8 cellular contexts compared by ENCODE assay signal in the genomic region with DNA sequence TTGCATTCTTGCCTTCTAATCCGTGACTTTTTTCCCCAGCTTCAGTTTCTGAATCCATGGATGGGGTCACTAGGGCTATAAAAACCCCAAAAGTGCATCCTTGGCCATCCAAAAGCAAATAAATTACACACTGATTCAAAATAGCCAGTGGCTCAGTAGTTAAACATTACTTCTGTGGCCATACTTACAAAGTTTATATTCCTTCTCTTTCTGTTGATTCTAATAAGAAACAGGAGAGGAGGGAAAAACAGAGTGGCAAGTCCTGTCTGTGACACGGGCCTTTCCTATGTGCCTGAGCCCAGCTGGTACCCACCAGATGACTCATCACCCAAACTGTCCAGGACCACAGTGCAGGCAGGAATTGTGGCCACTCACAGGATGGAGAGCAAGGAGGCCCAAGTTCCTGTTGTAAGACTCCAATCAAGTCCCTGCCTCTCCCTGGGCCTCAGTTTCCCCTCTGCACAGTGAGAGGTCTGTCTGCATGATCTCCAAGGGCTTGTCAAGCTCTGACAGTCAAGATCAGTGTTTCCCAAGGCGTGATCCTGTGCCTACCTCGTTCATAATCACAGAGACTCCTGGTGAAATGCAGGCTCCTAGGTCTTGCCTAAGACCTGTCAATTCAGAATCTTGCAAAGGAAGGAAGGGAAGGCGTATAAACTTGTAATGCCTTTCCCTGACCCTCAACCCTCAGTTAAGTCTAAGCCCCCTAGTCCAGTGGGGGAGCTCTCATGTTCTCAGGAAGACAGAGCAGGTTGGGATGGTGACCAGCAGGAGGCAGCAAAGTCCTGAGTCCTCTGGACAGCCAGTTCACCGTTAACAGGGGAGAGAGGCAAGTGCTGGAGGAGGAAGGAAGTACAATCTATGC. TPM values are rescaled to one million over a fixed set of nuclear protein-coding genes. Genes with fewer than 3 reads are reported as not detected.
DNase-seq lines count a peak whose midpoint lies in the region; ATAC-seq and TF ChIP-seq lines count a peak whose summit lies in the region.

No MANE protein-coding gene starts in this region.

- H2AFZ ChIP-seq in trophoblast cell (ENCODE audit: insufficient read depth, low read length, poor library complexity), result no peak overlapping the region

- CTCF ChIA-PET in CD4-positive, alpha-beta memory T cell (lab: Charles Lee; ENCODE audit: partially characterized antibody), result interaction anchor here (0.6 to 13.5 kb wide), 32 partner anchors 9 to 595 kb away, joined by 3 to 601 read pairs (median 6); a partner anchor contains a TSS

- H2BK120ac ChIP-seq in trophoblast cell (ENCODE audit: insufficient read depth, low read length, poor library complexity), result no peak overlapping the region

- H3K9me3 ChIP-seq in CD4-positive, alpha-beta memory T cell (ENCODE audit: control insufficient read depth in 1 of 2, low read length in 2 of 2), result no peaks in the 10 kb centered on the region
- H3K9me3 ChIP-seq in trophoblast cell (ENCODE audit: insufficient read depth, low read depth, low read length), result peaks cover 2% of the 10 kb centered on the region
- no peaks in the 10 kb centered on the region for H3K9me3 ChIP-seq in upper lobe of right lung

- no peak overlapping the region for H4K91ac ChIP-seq in trophoblast cell (ENCODE audit: low read depth, low read length)

- H2BK5ac ChIP-seq in trophoblast cell (ENCODE audit: low read depth, low read length, poor library complexity), result no peak overlapping the region

- H3K79me1 ChIP-seq in trophoblast cell (ENCODE audit: low read length), result no peaks in the 10 kb centered on the region

- DNase-seq in CD4-positive, alpha-beta memory T cell, result peak; percentile 53 to 70 (median 59)
- DNase-seq in HL-60 (ENCODE audit: low read depth in 1 of 2, low spot score in 1 of 2), result peak; percentile 69 to 90
- DNase-seq in SK-N-DZ (ENCODE audit: low spot score), result peak; percentile 66
- peak; percentile 73 for DNase-seq in activated naive CD4-positive, alpha-beta T cell treated with Interleukin-2 at 50 U/mL for 16 hours
- DNase-seq in glomerular endothelial cell (ENCODE audit: extremely low read depth, low read depth, low spot score), result peak; percentile 48
- DNase-seq in trophoblast cell, result peak; percentile 74 to 88
- peak; percentile 84 for DNase-seq in upper lobe of right lung

- POLR2A ChIA-PET in CD4-positive, alpha-beta memory T cell (lab: Charles Lee; ENCODE audit: partially characterized antibody), result interaction anchor here (0.6 to 2.8 kb wide), 8 partner anchors 14 to 90 kb away, joined by 3 to 23 read pairs (median 3); no protein-coding TSS in a partner anchor

- no peak overlapping the region for H2AK5ac ChIP-seq in trophoblast cell (ENCODE audit: low read length)

- H3K4me3 Mint-ChIP-seq in CD4-positive, alpha-beta memory T cell, result no peak overlapping the region

- no peaks in the 10 kb centered on the region for H3K4me1 ChIP-seq in CD4-positive, alpha-beta memory T cell (ENCODE audit: insufficient read depth, low read length)
- H3K4me1 ChIP-seq in trophoblast cell (ENCODE audit: control insufficient read depth in 1 of 2, insufficient read depth in 2 of 2, low read length in 2 of 2) (no peaks in the 10 kb centered on the region), upper lobe of right lung (peaks cover 8% of the 10 kb centered on the region)

- H3K27ac ChIP-seq in CD4-positive, alpha-beta memory T cell (ENCODE audit: low read depth, low read length), result no peak overlapping the region
- H3K27ac ChIP-seq in HL-60 (replicated peaks) (no peak overlapping the region), trophoblast cell (ENCODE audit: low read depth, low read length) (no peak overlapping the region), upper lobe of right lung (peak overlapping the region; percentile 73)

- H3K18ac ChIP-seq in trophoblast cell (ENCODE audit: low read length), result no peak overlapping the region

- H4K8ac ChIP-seq in trophoblast cell (ENCODE audit: low read depth, low read length), result no peak overlapping the region

- peaks cover 88% of the 10 kb centered on the region for H3K36me3 ChIP-seq in CD4-positive, alpha-beta memory T cell (ENCODE audit: insufficient read depth, low read length)
- peaks cover 23 to 47% of the 10 kb centered on the region in 2 experiments for H3K36me3 ChIP-seq in trophoblast cell (ENCODE audit: control insufficient read depth in 1 of 2, insufficient read depth in 2 of 2, low read length in 2 of 2)
- peaks cover 91% of the 10 kb centered on the region for H3K36me3 ChIP-seq in upper lobe of right lung

- ATAC-seq in GM19397 (IDR thresholded peaks at IDR 0.05; ENCODE audit: unreplicated experiment), result peak; percentile 54
- ATAC-seq in upper lobe of right lung, result peak; percentile 94

- no peak overlapping the region for H4K12ac ChIP-seq in trophoblast cell (ENCODE audit: low read depth, low read length)

- H3K27me3 ChIP-seq in CD4-positive, alpha-beta memory T cell (ENCODE audit: insufficient read depth, low read length), result no peaks in the 10 kb centered on the region
- no peaks in the 10 kb centered on the region for H3K27me3 ChIP-seq in HL-60 (ENCODE audit: insufficient read depth, poor library complexity, severe bottlenecking)
- no peaks in the 10 kb centered on the region for H3K27me3 ChIP-seq in trophoblast cell (ENCODE audit: insufficient read depth, low read length)
- H3K27me3 ChIP-seq in upper lobe of right lung, result no peaks in the 10 kb centered on the region

- no peak overlapping the region for H3K4me2 ChIP-seq in trophoblast cell (ENCODE audit: low read length)

- H3K14ac ChIP-seq in trophoblast cell (ENCODE audit: low read length), result no peak overlapping the region

- H3K4me1 Mint-ChIP-seq in CD4-positive, alpha-beta memory T cell, result peaks cover 5 to 17% (median 6%) of the 10 kb centered on the region in 4 donors

- H3K27me3 Mint-ChIP-seq in CD4-positive, alpha-beta memory T cell, result no peaks in the 10 kb centered on the region

- H3K79me2 ChIP-seq in trophoblast cell (ENCODE audit: control insufficient read depth, insufficient read depth, low read length, poor library complexity), result no peaks in the 10 kb centered on the region

- H3K36me3 Mint-ChIP-seq in CD4-positive, alpha-beta memory T cell, result peaks cover 62 to 86% of the 10 kb centered on the region in 2 donors

- intact Hi-C loops in CD4-positive, alpha-beta memory T cell (cut with micrococcal nuclease), result loop anchor here (1.0 kb wide), 2 partner anchors 64 to 113 kb away; no protein-coding TSS in a partner anchor
- intact Hi-C loops in upper lobe of right lung (cut with DNase I), result loop anchor here (5.0 to 10.0 kb wide), 2 partner anchors 66 to 184 kb away; no protein-coding TSS in a partner anchor

- H3K23ac ChIP-seq in trophoblast cell (ENCODE audit: low read length), result no peak overlapping the region

- TF ChIP-seq CTCF in HL-60 (IDR thresholded peaks at IDR 0.05; ENCODE audit: insufficient read depth, low read length) (peak; percentile 95), upper lobe of right lung (IDR thresholded peaks at IDR 0.05) (peak; percentile 89)

- WGBS in trophoblast cell (ENCODE audit: extremely low coverage, insufficient coverage, insufficient read length), result no CpG with 5 or more reads among the region's 6 CpGs

- H3K9ac ChIP-seq in trophoblast cell (ENCODE audit: low read length), result no peak overlapping the region

- no peak overlapping the region for H3K4ac ChIP-seq in trophoblast cell (ENCODE audit: low read depth, low read length)

- no peak overlapping the region for H2BK12ac ChIP-seq in trophoblast cell (ENCODE audit: low read length)

- H3K4me3 ChIP-seq in CD4-positive, alpha-beta memory T cell (ENCODE audit: low read length in 2 of 2), result no peak overlapping the region
- H3K4me3 ChIP-seq in HL-60 (replicated peaks; ENCODE audit: insufficient read depth, low read length) (no peak overlapping the region), trophoblast cell (ENCODE audit: low read depth, low read length) (no peak overlapping the region), upper lobe of right lung (no peak overlapping the region)

- H3K9me3 Mint-ChIP-seq in CD4-positive, alpha-beta memory T cell, result peaks cover 0 to 2% (median 0%) of the 10 kb centered on the region in 8 donors

- H3K27ac Mint-ChIP-seq in CD4-positive, alpha-beta memory T cell, result peak overlapping the region; percentile 24 to 85 (median 62)

RNA-seq across cellular contexts. Expression of a gene that starts 29.5 kb away (rescaled TPM):
- 100 to 1,000 TPM; 227 to 233 TPM for total RNA-seq in CD4-positive, alpha-beta memory T cell
- 10 to 100 TPM; 31.5 to 70.2 TPM for polyA plus RNA-seq in CD4-positive, alpha-beta memory T cell
- 28.2 and 39.3 TPM in 2 replicates for polyA plus RNA-seq in SK-N-DZ (2014; cell fraction: cytosol; rRNA removed)
- 16.4 and 27.8 TPM in 2 replicates for polyA plus RNA-seq in SK-N-DZ (2014; cell fraction: nucleus; rRNA removed)
- total RNA-seq in glomerular endothelial cell (146 and 221 TPM in 2 replicates), upper lobe of right lung (120 TPM)
- 54.1 and 54.5 TPM in 2 replicates for polyA plus RNA-seq in trophoblast cell (2013)

RNA-seq across cellular contexts. Expression of a gene that starts 30.9 kb away (rescaled TPM):
- not detected for total RNA-seq in CD4-positive, alpha-beta memory T cell
- 1 to 10 TPM in 1 of 2 donors, not detected in 1; 1.5 TPM for polyA plus RNA-seq in CD4-positive, alpha-beta memory T cell
- polyA plus RNA-seq in SK-N-DZ (2014; cell fraction: cytosol; rRNA removed), result 18.0 and 24.9 TPM in 2 replicates
- 6.9 and 9.1 TPM in 2 replicates for polyA plus RNA-seq in SK-N-DZ (2014; cell fraction: nucleus; rRNA removed)
- total RNA-seq in glomerular endothelial cell (0.34 and 2.8 TPM in 2 replicates), upper lobe of right lung (1,259 TPM)
- polyA plus RNA-seq in trophoblast cell (2013), result 22.4 and 25.1 TPM in 2 replicates

Comparison
In these comparisons a context has a peak if more than half of its experiments do, and no peak if none do; other contexts are left out.
1. RNA of a gene that starts 30.9 kb away (total RNA-seq): 1,259 TPM in upper lobe of right lung (single experiment); 0.34 to 2.8 TPM in glomerular endothelial cell and not detected in CD4-positive, alpha-beta memory T cell; every median in the first group is over 100 times any median in the second.
2. Peak in every context shown above with its lines, with median percentiles within 50 percentile points of each other: DNase-seq.